8 cellular contexts compared by ENCODE assay signal in the genomic region with DNA sequence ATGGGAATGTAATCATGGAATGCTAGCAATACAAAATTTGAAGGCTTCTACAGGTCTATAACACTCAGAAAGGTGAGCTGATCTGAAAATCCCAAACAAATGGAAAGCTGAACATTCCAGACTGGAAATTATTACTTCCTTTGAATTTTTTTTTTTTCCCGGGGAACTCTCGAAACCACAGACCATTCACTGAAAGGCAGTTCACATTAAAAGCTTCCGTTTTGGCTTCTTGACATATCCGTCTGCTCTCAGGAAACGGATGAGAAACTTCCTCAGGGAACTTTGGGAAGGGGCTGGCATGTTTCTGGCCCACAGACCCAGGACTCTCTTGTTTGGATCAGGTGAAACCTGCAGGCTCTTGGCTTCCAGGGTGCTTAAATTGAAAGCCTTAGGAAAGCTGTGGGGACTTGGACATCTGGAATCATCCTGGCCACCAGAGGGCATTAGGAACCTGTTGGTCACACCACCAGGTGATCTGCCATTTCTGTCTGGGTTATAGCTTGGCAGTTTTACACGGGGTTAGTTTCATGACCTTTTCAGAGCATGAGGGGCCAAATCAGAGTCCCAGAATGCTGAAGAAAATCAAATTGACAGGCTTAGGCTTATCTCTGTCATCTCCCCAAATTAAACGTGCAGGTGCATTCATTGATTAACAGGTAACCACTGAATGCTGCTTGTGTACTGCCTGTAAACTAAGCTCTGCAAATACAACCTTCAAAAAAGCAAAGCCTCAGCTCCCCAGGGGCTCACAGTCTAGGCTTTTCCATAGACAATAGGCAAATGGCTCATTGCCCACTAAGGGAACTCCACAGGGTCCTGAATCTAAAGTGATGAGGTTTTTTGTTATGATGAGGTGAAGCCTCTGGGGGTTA. TPM values are rescaled to one million over a fixed set of nuclear protein-coding genes. Genes with fewer than 3 reads are reported as not detected.
A peak's percentile ranks its signal among the peaks of the same experiment; 100 is the strongest.
DNase-seq lines count a peak whose midpoint lies in the region; ATAC-seq and TF ChIP-seq lines count a peak whose summit lies in the region.

No MANE protein-coding gene starts in this region.

- no peaks in the 10 kb centered on the region for H3K9me3 Mint-ChIP-seq in nephron progenitor cell

- H3K4me3 ChIP-seq in GM06990 (replicated peaks; ENCODE audit: low read depth, low read length) (peak overlapping the region; percentile 38), thyroid gland (replicated peaks in 1 of 3) (no peak overlapping the region)

- TF ChIP-seq POLR2A in erythroblast (IDR thresholded peaks at IDR 0.05; ENCODE audit: low read length) (no peak), thyroid gland (IDR thresholded peaks at IDR 0.05) (no peak)

- H3K27me3 ChIP-seq in GM06990 (replicated peaks; ENCODE audit: control insufficient read depth, insufficient read depth, low read length) (no peaks in the 10 kb centered on the region), thyroid gland (no peaks in the 10 kb centered on the region)

- DNase-seq in GM06990 (ENCODE audit: extremely low read depth, insufficient read length) (no peak), NCI-H748 (lab: John Stamatoyannopoulos, UW; ENCODE audit: unreplicated experiment) (peak; percentile 96), erythroblast (lab: John Stamatoyannopoulos, UW) (peak; percentile 12 to 55), nephron progenitor cell (peak; percentile 62), thyroid gland (peak; percentile 81 to 82)
- DNase-seq in activated CD8-positive, alpha-beta memory T cell treated with anti-CD3 and anti-CD28 coated beads for 24 hours = peak; percentile 73

- no peaks in the 10 kb centered on the region for H3K36me3 ChIP-seq in GM06990 (ENCODE audit: control insufficient read depth, insufficient read depth, low read length)
- H3K36me3 ChIP-seq in thyroid gland = no peaks in the 10 kb centered on the region

- intact Hi-C loops in thyroid gland (cut with DNase I) = loop anchor here (5.0 kb wide), 1 partner anchor 100 kb away; no protein-coding TSS in a partner anchor

- peaks cover 41% of the 10 kb centered on the region for H3K4me1 Mint-ChIP-seq in nephron progenitor cell

- H3K27me3 Mint-ChIP-seq in nephron progenitor cell (ENCODE audit: low read depth, poor library complexity) = peaks cover 28% of the 10 kb centered on the region

- TF ChIP-seq CTCF in GM06990 (IDR thresholded peaks at IDR 0.05; ENCODE audit: insufficient read depth, low read length, poor library complexity, severe bottlenecking) (peak; percentile 82), nephron progenitor cell (IDR thresholded peaks at IDR 0.05) (peak; percentile 61), thyroid gland (IDR thresholded peaks at IDR 0.05) (peak; percentile 27 to 77 (median 70))

- peaks cover 22 to 25% of the 10 kb centered on the region in 2 donors for H3K4me1 ChIP-seq in thyroid gland

- H3K9me3 ChIP-seq in thyroid gland = no peaks in the 10 kb centered on the region

- no peaks in the 10 kb centered on the region for H3K36me3 Mint-ChIP-seq in nephron progenitor cell (ENCODE audit: low read depth)

- peak overlapping the region; percentile 22 to 66 (median 56) for H3K27ac ChIP-seq in thyroid gland

- peak; percentile 62 for ATAC-seq in HG03159 (IDR thresholded peaks at IDR 0.05; ENCODE audit: unreplicated experiment)
- no peak for ATAC-seq in HG02981 (IDR thresholded peaks at IDR 0.05; ENCODE audit: unreplicated experiment)

- WGBS in thyroid gland, 2 donors = 5 to 12% methylated on average over 7 of the region's 7 CpGs

- no peak overlapping the region for H3K4me3 Mint-ChIP-seq in nephron progenitor cell

- no peak overlapping the region for H3K27ac Mint-ChIP-seq in nephron progenitor cell

RNA-seq across cellular contexts. Expression of a gene that starts 22.7 kb away (rescaled TPM):
- total RNA-seq in thyroid gland = 10 to 100 TPM in 2 of 4 donors, 1 to 10 TPM in 2; 7.0 to 22.7 (median 9.2) TPM
